ENCODE assay signal across 8 cellular contexts in the genomic region with DNA sequence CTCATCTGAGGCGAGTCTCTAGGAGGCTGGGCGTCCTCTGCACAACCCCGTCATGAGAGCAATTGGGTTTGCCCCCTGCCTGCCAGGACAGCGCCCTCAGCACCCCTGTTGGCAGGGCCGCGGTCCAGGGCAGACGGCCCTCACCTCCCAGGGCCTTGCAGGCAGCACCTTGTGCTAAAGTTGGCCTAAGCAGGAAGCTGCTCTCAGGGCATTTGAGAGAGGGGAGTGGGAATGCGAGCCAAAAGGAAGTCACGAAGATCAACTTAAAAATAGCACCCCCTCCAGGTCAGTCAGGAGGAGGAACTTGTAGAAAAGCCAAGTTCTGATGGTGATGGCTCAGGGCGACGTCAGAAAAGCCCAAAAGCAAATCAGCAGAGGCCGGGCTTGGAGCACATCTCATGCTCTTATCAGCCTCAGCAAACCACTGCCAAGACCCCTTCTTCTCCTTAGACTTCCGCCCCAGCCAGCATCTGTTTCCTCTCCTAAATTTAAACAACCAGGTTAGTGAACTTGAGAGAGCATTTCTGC. TPM values are rescaled to one million over a fixed set of nuclear protein-coding genes. Genes with fewer than 3 reads are reported as not detected.
DNase-seq lines count a peak whose midpoint lies in the region; ATAC-seq and TF ChIP-seq lines count a peak whose summit lies in the region.

No MANE protein-coding gene starts in this region.

- H3K4me1 ChIP-seq in body of pancreas = peaks cover 11% of the 10 kb centered on the region

- DNase-seq in AML-193 (lab: John Stamatoyannopoulos, UW) (peak; percentile 79 to 86), GM19238 (ENCODE audit: insufficient read length, low spot score) (peak; percentile 45), NCI-H524 treated with DMSO at 0.1 percent for 48 hours (lab: John Stamatoyannopoulos, UW) (peak; percentile 2), body of pancreas (peak in 3 of 4 donors; percentile 27 to 62 (median 31)), iris pigment epithelial cell (ENCODE audit: low read depth) (peak; percentile 70), SHP77 (lab: John Stamatoyannopoulos, UW) (no peak)

- 28 to 41% methylated on average over 6 to 13 of the region's 13 CpGs for WGBS in body of pancreas, 2 donors

- peak overlapping the region in 3 of 4 donors; percentile 37 to 65 (median 52) for H3K27ac ChIP-seq in body of pancreas

- H3K36me3 Mint-ChIP-seq in stimulated activated memory B cell treated with anti-CD40 and anti-IgM and Interleukin-4, amounts not matched to agents 10 μg/mL and 1 μg/mL and 100 μg/mL, for 72 hours = no peaks in the 10 kb centered on the region

- ATAC-seq in body of pancreas = peak; percentile 38
- ATAC-seq in stimulated activated memory B cell treated with anti-CD40 and anti-IgM and Interleukin-4, amounts not matched to agents 10 μg/mL and 1 μg/mL and 100 μg/mL, for 72 hours = peak; percentile 87
- ATAC-seq in GM19452 (IDR thresholded peaks at IDR 0.05; ENCODE audit: unreplicated experiment) = no peak

- TF ChIP-seq POLR2A in body of pancreas (IDR thresholded peaks at IDR 0.05) = peak in 1 of 3 donors; percentile 27

- TF ChIP-seq CTCF in body of pancreas (IDR thresholded peaks at IDR 0.05) = peak in 3 of 7 experiments; percentile 16 to 26 (median 22)

- peak overlapping the region; percentile 96 for H3K27ac Mint-ChIP-seq in stimulated activated memory B cell treated with anti-CD40 and anti-IgM and Interleukin-4, amounts not matched to agents 10 μg/mL and 1 μg/mL and 100 μg/mL, for 72 hours

- H3K9me3 Mint-ChIP-seq in stimulated activated memory B cell treated with anti-CD40 and anti-IgM and Interleukin-4, amounts not matched to agents 10 μg/mL and 1 μg/mL and 100 μg/mL, for 72 hours = no peaks in the 10 kb centered on the region

- H3K9me3 ChIP-seq in body of pancreas = no peaks in the 10 kb centered on the region

- H3K4me1 Mint-ChIP-seq in stimulated activated memory B cell treated with anti-CD40 and anti-IgM and Interleukin-4, amounts not matched to agents 10 μg/mL and 1 μg/mL and 100 μg/mL, for 72 hours = peaks cover 55% of the 10 kb centered on the region

- intact Hi-C loops in body of pancreas (cut with DNase I) = loop anchor here (10.0 kb wide), 1 partner anchor 149 kb away; no protein-coding TSS in a partner anchor

- no peak overlapping the region for H3K4me3 ChIP-seq in body of pancreas

- H3K36me3 ChIP-seq in body of pancreas (replicated peaks in 1 of 2; ENCODE audit: insufficient read depth in 1 of 2, low read depth in 2 of 2) = no peaks in the 10 kb centered on the region

- H3K27me3 ChIP-seq in body of pancreas = no peaks in the 10 kb centered on the region

- no peaks in the 10 kb centered on the region for H3K27me3 Mint-ChIP-seq in stimulated activated memory B cell treated with anti-CD40 and anti-IgM and Interleukin-4, amounts not matched to agents 10 μg/mL and 1 μg/mL and 100 μg/mL, for 72 hours

- peak overlapping the region; percentile 83 for H3K4me3 Mint-ChIP-seq in stimulated activated memory B cell treated with anti-CD40 and anti-IgM and Interleukin-4, amounts not matched to agents 10 μg/mL and 1 μg/mL and 100 μg/mL, for 72 hours

RNA-seq across cellular contexts. Expression of gene ADORA3, which starts 12.6 kb away (rescaled TPM):
- 1 to 10 TPM; 1.6 to 3.6 TPM for total RNA-seq in body of pancreas

RNA-seq across cellular contexts. Expression of gene TMIGD3, which starts 12.6 kb away (rescaled TPM):
- 1 to 10 TPM in 1 of 2 donors, not detected in 1; 1.0 TPM for total RNA-seq in body of pancreas

RNA-seq across cellular contexts. Expression of gene C1orf162, which starts 42.3 kb away (rescaled TPM):
- total RNA-seq in body of pancreas = 1 to 10 TPM; 5.3 to 6.0 TPM

Comparison
In these comparisons a context has a peak if more than half of its experiments do, and no peak if none do; other contexts are left out.
1. DNase-seq: peak in AML-193 (2 of 2), GM19238 (single experiment), NCI-H524 treated with DMSO at 0.1 percent for 48 hours (single experiment), body of pancreas (3 of 4) and iris pigment epithelial cell (single experiment); none in SHP77 (0 of 2).